In the genomic region with DNA sequence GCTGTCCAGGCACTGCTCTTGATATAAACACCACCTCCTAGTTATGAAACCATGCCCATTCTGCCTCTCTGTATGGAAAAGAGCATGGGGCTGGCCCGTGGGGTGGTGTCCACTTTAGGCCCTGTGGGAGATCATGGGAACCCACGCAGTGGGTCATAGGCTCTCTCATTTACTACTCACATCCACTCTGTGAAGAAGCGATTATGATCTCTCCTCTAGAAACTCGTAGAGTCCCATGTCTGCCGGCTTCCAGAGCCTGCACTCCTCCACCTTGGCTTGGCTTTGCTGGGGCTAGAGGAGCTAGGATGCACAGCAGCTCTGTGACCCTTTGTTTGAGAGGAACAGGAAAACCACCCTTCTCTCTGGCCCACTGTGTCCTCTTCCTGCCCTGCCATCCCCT, we compare ENCODE assay signal across 18 cellular contexts. TPM values are rescaled to one million over a fixed set of nuclear protein-coding genes. Genes with fewer than 3 reads are reported as not detected.
DNase-seq lines count a peak whose midpoint lies in the region; ATAC-seq and TF ChIP-seq lines count a peak whose summit lies in the region.
"Had no signal": no experiment of that assay in that cellular context is flagged by ENCODE, and none has a peak within 500 bp of the region (broad histone marks: within the 10 kb centered on the region; RNA-seq: fewer than 3 reads in every experiment).

No MANE protein-coding gene starts in this region.

- H3K4me1 Mint-ChIP-seq in activated naive CD8-positive, alpha-beta T cell treated with anti-CD3 and anti-CD28 coated beads, Interleukin-2, amount 10 ng/mL, durations not matched to agents 7 days and 5 days, result peaks cover 20% of the 10 kb centered on the region
- no peaks in the 10 kb centered on the region for H3K4me1 Mint-ChIP-seq in activated naive CD8-positive, alpha-beta T cell treated with anti-CD3 and anti-CD28 coated beads, Interleukin-2, amount 50 U/mL, for 24 hours
- peaks cover 27% of the 10 kb centered on the region for H3K4me1 Mint-ChIP-seq in WTC11
- peaks cover 6% of the 10 kb centered on the region for H3K4me1 Mint-ChIP-seq in activated T-helper 17 cell treated with anti-CD3 and anti-CD28 coated beads, Interleukin-2, amount 50 U/mL, for 72 hours
- H3K4me1 Mint-ChIP-seq: CD4-positive, alpha-beta memory T cell had no signal

- H3K27me3 ChIP-seq in BLaER1 treated with 17β-estradiol and CSF1 and Interleukin-3, amounts not matched to agents 10 nM and 100 nM, result peaks cover 24 to 49% (median 30%) of the 10 kb centered on the region in 11 experiments
- H3K27me3 ChIP-seq in ovary, result no peaks in the 10 kb centered on the region

- H3K9me3 ChIP-seq in BLaER1 treated with 17β-estradiol and CSF1 and Interleukin-3, amounts not matched to agents 10 nM and 100 nM (replicated peaks in 1 of 11), result no peaks in the 10 kb centered on the region
- no peaks in the 10 kb centered on the region for H3K9me3 ChIP-seq in ovary
- H3K9me3 ChIP-seq: HAP-1 had no signal

- DNase-seq in activated naive CD8-positive, alpha-beta T cell treated with anti-CD3 and anti-CD28 coated beads, Interleukin-2, amount 10 ng/mL, durations not matched to agents 7 days and 5 days, result peak; percentile 27
- DNase-seq in activated naive CD8-positive, alpha-beta T cell treated with anti-CD3 and anti-CD28 coated beads, Interleukin-2, amount 50 U/mL, for 24 hours, result no peak
- DNase-seq in WTC11 (ENCODE audit: low spot score) (peak; percentile 3), ovary (no peak), HK-2 (ENCODE audit: unreplicated experiment) (no peak)
- DNase-seq: 8988T; C1 segment of cervical spinal cord; CD4-positive, alpha-beta memory T cell; DMS153; DMS79; GDM1; GM23248 had no signal

- H3K36me3 ChIP-seq in BLaER1 treated with 17β-estradiol and CSF1 and Interleukin-3, amounts not matched to agents 10 nM and 100 nM, result no peaks in the 10 kb centered on the region
- no peaks in the 10 kb centered on the region for H3K36me3 ChIP-seq in ovary
- H3K36me3 ChIP-seq: HAP-1 had no signal

- H3K4me2 ChIP-seq in BLaER1 treated with 17β-estradiol and CSF1 and Interleukin-3, amounts not matched to agents 10 nM and 100 nM, result peak overlapping the region in 9 of 11 experiments; percentile 55 to 94 (median 73); a peak in 17 of 22 replicates

- peaks cover 5 to 72% (median 65%) of the 10 kb centered on the region in 10 experiments; a peak in 19 of 20 replicates for H3K4me1 ChIP-seq in BLaER1 treated with 17β-estradiol and CSF1 and Interleukin-3, amounts not matched to agents 10 nM and 100 nM
- H3K4me1 ChIP-seq in ovary (ENCODE audit: insufficient read depth), result peaks cover 4% of the 10 kb centered on the region
- H3K4me1 ChIP-seq: HAP-1 had no signal

- no peaks in the 10 kb centered on the region for H3K36me3 Mint-ChIP-seq in activated naive CD8-positive, alpha-beta T cell treated with anti-CD3 and anti-CD28 coated beads, Interleukin-2, amount 10 ng/mL, durations not matched to agents 7 days and 5 days
- no peaks in the 10 kb centered on the region for H3K36me3 Mint-ChIP-seq in activated naive CD8-positive, alpha-beta T cell treated with anti-CD3 and anti-CD28 coated beads, Interleukin-2, amount 50 U/mL, for 24 hours (ENCODE audit: low read depth)
- no peaks in the 10 kb centered on the region for H3K36me3 Mint-ChIP-seq in WTC11
- no peaks in the 10 kb centered on the region for H3K36me3 Mint-ChIP-seq in activated T-helper 17 cell treated with anti-CD3 and anti-CD28 coated beads, Interleukin-2, amount 50 U/mL, for 72 hours (ENCODE audit: low read depth)
- H3K36me3 Mint-ChIP-seq: CD4-positive, alpha-beta memory T cell had no signal

- H3K4me3 ChIP-seq in BLaER1 treated with 17β-estradiol and CSF1 and Interleukin-3, amounts not matched to agents 10 nM and 100 nM, result no peak overlapping the region
- no peak overlapping the region for H3K4me3 ChIP-seq in ovary
- H3K4me3 ChIP-seq: GM23248, HAP-1 had no signal

- peaks cover 7% of the 10 kb centered on the region for H3K27me3 Mint-ChIP-seq in activated naive CD8-positive, alpha-beta T cell treated with anti-CD3 and anti-CD28 coated beads, Interleukin-2, amount 10 ng/mL, durations not matched to agents 7 days and 5 days
- H3K27me3 Mint-ChIP-seq in activated naive CD8-positive, alpha-beta T cell treated with anti-CD3 and anti-CD28 coated beads, Interleukin-2, amount 50 U/mL, for 24 hours, result peaks cover 12% of the 10 kb centered on the region
- H3K27me3 Mint-ChIP-seq in WTC11 (ENCODE audit: low read depth), result peaks cover 40% of the 10 kb centered on the region
- H3K27me3 Mint-ChIP-seq in activated T-helper 17 cell treated with anti-CD3 and anti-CD28 coated beads, Interleukin-2, amount 50 U/mL, for 72 hours, result peaks cover 16% of the 10 kb centered on the region

- intact Hi-C loops in ovary (cut with DNase I), result no loop called here

- no peak overlapping the region for H3K27ac ChIP-seq in BLaER1 treated with 17β-estradiol and CSF1 and Interleukin-3, amounts not matched to agents 10 nM and 100 nM
- no peak overlapping the region for H3K27ac ChIP-seq in ovary
- H3K27ac ChIP-seq: GM23248 had no signal

- POLR2A ChIA-PET in activated naive CD8-positive, alpha-beta T cell treated with anti-CD3 and anti-CD28 coated beads, Interleukin-2, amount 10 ng/mL, durations not matched to agents 7 days and 5 days (lab: Charles Lee), result interaction anchor here (1.9 kb wide), 1 partner anchor 21 kb away, joined by 7 read pairs; no protein-coding TSS in a partner anchor
- POLR2A ChIA-PET in WTC11 (lab: Charles Lee), result interaction anchor here (1.0 kb wide), 1 partner anchor 18 kb away, joined by 3 read pairs; no protein-coding TSS in a partner anchor

- CTCF ChIA-PET in WTC11 (lab: Charles Lee), result interaction anchor here (1.0 to 14.9 kb wide), 3 partner anchors 8 to 223 kb away, joined by 3 to 218 read pairs (median 29); no protein-coding TSS in a partner anchor

- H3K9me3 Mint-ChIP-seq in activated naive CD8-positive, alpha-beta T cell treated with anti-CD3 and anti-CD28 coated beads, Interleukin-2, amount 10 ng/mL, durations not matched to agents 7 days and 5 days, result no peaks in the 10 kb centered on the region
- H3K9me3 Mint-ChIP-seq in activated naive CD8-positive, alpha-beta T cell treated with anti-CD3 and anti-CD28 coated beads, Interleukin-2, amount 50 U/mL, for 24 hours, result no peaks in the 10 kb centered on the region
- H3K9me3 Mint-ChIP-seq in WTC11, result no peaks in the 10 kb centered on the region
- H3K9me3 Mint-ChIP-seq in activated T-helper 17 cell treated with anti-CD3 and anti-CD28 coated beads, Interleukin-2, amount 50 U/mL, for 72 hours, result no peaks in the 10 kb centered on the region

- H3K9ac ChIP-seq in BLaER1 treated with 17β-estradiol and CSF1 and Interleukin-3, amounts not matched to agents 10 nM and 100 nM, result no peak overlapping the region; a peak in 1 of 22 replicates
- H3K9ac ChIP-seq: GM23248 had no signal

- no peak for TF ChIP-seq EP300 in ovary (IDR thresholded peaks at IDR 0.05)

- no peak overlapping the region for H3K4me3 Mint-ChIP-seq in activated naive CD8-positive, alpha-beta T cell treated with anti-CD3 and anti-CD28 coated beads, Interleukin-2, amount 10 ng/mL, durations not matched to agents 7 days and 5 days
- no peak overlapping the region for H3K4me3 Mint-ChIP-seq in activated naive CD8-positive, alpha-beta T cell treated with anti-CD3 and anti-CD28 coated beads, Interleukin-2, amount 50 U/mL, for 24 hours
- H3K4me3 Mint-ChIP-seq in WTC11, result no peak overlapping the region
- H3K4me3 Mint-ChIP-seq in activated T-helper 17 cell treated with anti-CD3 and anti-CD28 coated beads, Interleukin-2, amount 50 U/mL, for 72 hours, result no peak overlapping the region
- H3K4me3 Mint-ChIP-seq: CD4-positive, alpha-beta memory T cell had no signal

- 79 to 83% (median 81%) methylated on average over 5 of the region's 5 CpGs for WGBS in ovary, 3 donors

- TF ChIP-seq CTCF in WTC11 (IDR thresholded peaks at IDR 0.05) (no peak), ovary (IDR thresholded peaks at IDR 0.05) (no peak)

- ATAC-seq in activated naive CD8-positive, alpha-beta T cell treated with anti-CD3 and anti-CD28 coated beads, Interleukin-2, amount 10 ng/mL, durations not matched to agents 7 days and 5 days (ENCODE audit: low read depth), result no peak
- ATAC-seq in activated naive CD8-positive, alpha-beta T cell treated with anti-CD3 and anti-CD28 coated beads, Interleukin-2, amount 50 U/mL, for 24 hours, result no peak
- no peak for ATAC-seq in WTC11
- ATAC-seq in activated T-helper 17 cell treated with anti-CD3 and anti-CD28 coated beads, Interleukin-2, amount 50 U/mL, for 72 hours (replicated peaks), result no peak

- no peak for TF ChIP-seq POLR2A in ovary (IDR thresholded peaks at IDR 0.05)

- H4K20me1 ChIP-seq in BLaER1 treated with 17β-estradiol and CSF1 and Interleukin-3, amounts not matched to agents 10 nM and 100 nM, result peaks cover 0 to 47% (median 0%) of the 10 kb centered on the region in 11 experiments; a peak in 7 of 22 replicates

- no peak overlapping the region for H3K27ac Mint-ChIP-seq in activated naive CD8-positive, alpha-beta T cell treated with anti-CD3 and anti-CD28 coated beads, Interleukin-2, amount 10 ng/mL, durations not matched to agents 7 days and 5 days
- H3K27ac Mint-ChIP-seq in activated naive CD8-positive, alpha-beta T cell treated with anti-CD3 and anti-CD28 coated beads, Interleukin-2, amount 50 U/mL, for 24 hours, result no peak overlapping the region
- H3K27ac Mint-ChIP-seq in WTC11, result no peak overlapping the region
- H3K27ac Mint-ChIP-seq in activated T-helper 17 cell treated with anti-CD3 and anti-CD28 coated beads, Interleukin-2, amount 50 U/mL, for 72 hours, result no peak overlapping the region
- H3K27ac Mint-ChIP-seq: CD4-positive, alpha-beta memory T cell had no signal

TF ChIP-seq in WTC11, 78 proteins besides CTCF, POLR2A, EP300 and RAD21 (continues in another document):
- TF ChIP-seq ELF4 (CRISPR knock-in tag; IDR thresholded peaks at IDR 0.05; ENCODE audit: low read depth), result no peak
- TF ChIP-seq NFATC4 (CRISPR knock-in tag; IDR thresholded peaks at IDR 0.05), result no peak
- TF ChIP-seq HMGA2 (CRISPR knock-in tag; IDR thresholded peaks at IDR 0.05), result no peak

RNA-seq across cellular contexts. Expression of a gene that starts 15.9 kb away (rescaled TPM):
- total RNA-seq in activated naive CD8-positive, alpha-beta T cell treated with anti-CD3 and anti-CD28 coated beads, Interleukin-2, amount 10 ng/mL, durations not matched to agents 7 days and 5 days, result not detected
- total RNA-seq in WTC11 (2021) (3.6 to 4.4 TPM (median 3.8 TPM) in 3 replicates), ovary (1 to 10 TPM in 1 of 7 donors, under 1 TPM in 2, not detected in 4; 0.20 to 1.1 (median 0.28) TPM)
- polyA plus RNA-seq in ovary, result under 1 TPM in 1 of 2 donors, not detected in 1; 0.28 TPM
- total RNA-seq in activated T-helper 17 cell treated with anti-CD3 and anti-CD28 coated beads, Interleukin-2, amount 50 U/mL, for 72 hours, result not detected
- total RNA-seq: A673; CD4-positive, alpha-beta memory T cell; GM23248; H4 had no signal
- polyA plus RNA-seq: AG04450; CD4-positive, alpha-beta memory T cell; GM23248 had no signal

RNA-seq across cellular contexts. Expression of a gene that starts 46.0 kb away (rescaled TPM):
- total RNA-seq in activated naive CD8-positive, alpha-beta T cell treated with anti-CD3 and anti-CD28 coated beads, Interleukin-2, amount 10 ng/mL, durations not matched to agents 7 days and 5 days, result under 1 TPM; 0.60 to 0.80 TPM
- total RNA-seq in WTC11 (2021) (9.4 to 13.2 TPM (median 13.0 TPM) in 3 replicates), ovary (10 to 100 TPM in 6 of 7 donors, 1 to 10 TPM in 1; 9.3 to 36.2 (median 18.5) TPM)
- 10 to 100 TPM; 11.9 to 26.1 TPM for polyA plus RNA-seq in ovary
- total RNA-seq in activated T-helper 17 cell treated with anti-CD3 and anti-CD28 coated beads, Interleukin-2, amount 50 U/mL, for 72 hours, result 10 to 100 TPM in 1 of 2 donors, 1 to 10 TPM in 1; 5.2 to 12.9 TPM
- total RNA-seq: CD4-positive, alpha-beta memory T cell had no signal

Comparison
In these comparisons a context has a peak if more than half of its experiments do, and no peak if none do; other contexts are left out.
1. DNase-seq: peak in activated naive CD8-positive, alpha-beta T cell treated with anti-CD3 and anti-CD28 coated beads, Interleukin-2, amount 10 ng/mL, durations not matched to agents 7 days and 5 days (single experiment) and WTC11 (single experiment); none in activated naive CD8-positive, alpha-beta T cell treated with anti-CD3 and anti-CD28 coated beads, Interleukin-2, amount 50 U/mL, for 24 hours (single experiment), ovary (0 of 5) and HK-2 (single experiment).